1 cellular context compared by ENCODE assay signal in the genomic region with DNA sequence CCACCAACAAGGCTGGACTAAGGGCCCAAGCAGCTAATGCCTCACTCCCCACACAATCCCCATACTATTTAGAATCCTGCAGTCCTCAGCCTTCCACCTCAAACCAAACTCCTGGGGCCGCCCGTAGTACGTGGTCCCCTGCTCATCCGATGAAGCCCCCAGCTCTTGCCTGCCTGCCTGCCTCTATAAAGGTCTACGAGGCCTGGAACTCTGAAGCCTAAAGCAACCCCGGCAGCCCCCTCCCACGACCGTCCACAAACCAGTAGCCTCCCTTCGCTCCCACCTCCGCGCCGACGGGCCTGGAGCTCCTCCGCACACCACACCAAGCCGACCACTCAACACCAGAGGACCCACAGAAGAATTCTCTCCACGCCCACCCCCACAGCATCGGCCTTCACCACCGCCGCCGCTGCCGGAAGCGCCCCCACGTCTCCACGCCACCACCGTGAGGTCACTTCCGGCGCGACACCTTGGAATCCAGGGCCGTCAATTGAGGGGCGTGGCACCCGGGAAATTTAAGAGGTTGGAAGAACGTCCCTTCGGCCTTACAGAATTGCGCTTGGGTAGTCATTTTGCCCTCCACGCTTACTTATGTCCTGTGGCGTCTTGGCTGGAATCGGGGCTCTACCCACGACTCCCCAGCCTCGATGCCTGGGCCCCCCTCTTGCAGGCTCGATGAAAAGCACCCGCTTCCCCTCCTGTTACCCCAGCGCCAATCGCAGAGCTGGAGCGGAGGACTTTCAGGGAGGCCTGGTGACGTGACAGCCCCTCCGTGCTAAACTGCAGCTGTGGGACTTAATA.
TF ChIP-seq lines count a peak whose summit lies in the region.

A gene with protein sequence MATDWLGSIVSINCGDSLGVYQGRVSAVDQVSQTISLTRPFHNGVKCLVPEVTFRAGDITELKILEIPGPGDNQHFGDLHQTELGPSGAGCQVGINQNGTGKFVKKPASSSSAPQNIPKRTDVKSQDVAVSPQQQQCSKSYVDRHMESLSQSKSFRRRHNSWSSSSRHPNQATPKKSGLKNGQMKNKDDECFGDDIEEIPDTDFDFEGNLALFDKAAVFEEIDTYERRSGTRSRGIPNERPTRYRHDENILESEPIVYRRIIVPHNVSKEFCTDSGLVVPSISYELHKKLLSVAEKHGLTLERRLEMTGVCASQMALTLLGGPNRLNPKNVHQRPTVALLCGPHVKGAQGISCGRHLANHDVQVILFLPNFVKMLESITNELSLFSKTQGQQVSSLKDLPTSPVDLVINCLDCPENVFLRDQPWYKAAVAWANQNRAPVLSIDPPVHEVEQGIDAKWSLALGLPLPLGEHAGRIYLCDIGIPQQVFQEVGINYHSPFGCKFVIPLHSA (minus strand): TSS at position 428 of the 801 bp plus-strand sequence. CDS start 20,900 bp downstream, outside the sequence.

TF ChIP-seq in K562, 482 proteins besides CTCF, POLR2A, EP300 and RAD21 (continued from another document and continues in another):
- TF ChIP-seq, protein P1, sequence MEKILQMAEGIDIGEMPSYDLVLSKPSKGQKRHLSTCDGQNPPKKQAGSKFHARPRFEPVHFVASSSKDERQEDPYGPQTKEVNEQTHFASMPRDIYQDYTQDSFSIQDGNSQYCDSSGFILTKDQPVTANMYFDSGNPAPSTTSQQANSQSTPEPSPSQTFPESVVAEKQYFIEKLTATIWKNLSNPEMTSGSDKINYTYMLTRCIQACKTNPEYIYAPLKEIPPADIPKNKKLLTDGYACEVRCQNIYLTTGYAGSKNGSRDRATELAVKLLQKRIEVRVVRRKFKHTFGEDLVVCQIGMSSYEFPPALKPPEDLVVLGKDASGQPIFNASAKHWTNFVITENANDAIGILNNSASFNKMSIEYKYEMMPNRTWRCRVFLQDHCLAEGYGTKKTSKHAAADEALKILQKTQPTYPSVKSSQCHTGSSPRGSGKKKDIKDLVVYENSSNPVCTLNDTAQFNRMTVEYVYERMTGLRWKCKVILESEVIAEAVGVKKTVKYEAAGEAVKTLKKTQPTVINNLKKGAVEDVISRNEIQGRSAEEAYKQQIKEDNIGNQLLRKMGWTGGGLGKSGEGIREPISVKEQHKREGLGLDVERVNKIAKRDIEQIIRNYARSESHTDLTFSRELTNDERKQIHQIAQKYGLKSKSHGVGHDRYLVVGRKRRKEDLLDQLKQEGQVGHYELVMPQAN (IDR thresholded peaks at IDR 0.05; ENCODE audit: borderline replicate concordance), result peak; percentile 95
- peak; percentile 81 for TF ChIP-seq ATF1 (CRISPR knock-in tag; IDR thresholded peaks at IDR 0.05)
- peak; percentile 98 for TF ChIP-seq ATF1 (tag; IDR thresholded peaks at IDR 0.05)
- TF ChIP-seq ZBTB1 (CRISPR knock-in tag; IDR thresholded peaks at IDR 0.05; ENCODE audit: borderline replicate concordance, low read depth), result no peak
- no peak for TF ChIP-seq ZNF133 (CRISPR knock-in tag; IDR thresholded peaks at IDR 0.05)
- no peak for TF ChIP-seq ZNF699 (CRISPR knock-in tag; IDR thresholded peaks at IDR 0.05; ENCODE audit: insufficient replicate concordance)
- TF ChIP-seq, protein P2, sequence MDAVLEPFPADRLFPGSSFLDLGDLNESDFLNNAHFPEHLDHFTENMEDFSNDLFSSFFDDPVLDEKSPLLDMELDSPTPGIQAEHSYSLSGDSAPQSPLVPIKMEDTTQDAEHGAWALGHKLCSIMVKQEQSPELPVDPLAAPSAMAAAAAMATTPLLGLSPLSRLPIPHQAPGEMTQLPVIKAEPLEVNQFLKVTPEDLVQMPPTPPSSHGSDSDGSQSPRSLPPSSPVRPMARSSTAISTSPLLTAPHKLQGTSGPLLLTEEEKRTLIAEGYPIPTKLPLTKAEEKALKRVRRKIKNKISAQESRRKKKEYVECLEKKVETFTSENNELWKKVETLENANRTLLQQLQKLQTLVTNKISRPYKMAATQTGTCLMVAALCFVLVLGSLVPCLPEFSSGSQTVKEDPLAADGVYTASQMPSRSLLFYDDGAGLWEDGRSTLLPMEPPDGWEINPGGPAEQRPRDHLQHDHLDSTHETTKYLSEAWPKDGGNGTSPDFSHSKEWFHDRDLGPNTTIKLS (IDR thresholded peaks at IDR 0.05; ENCODE audit: borderline replicate concordance, low read depth), result peak; percentile 93
- no peak for TF ChIP-seq WHSC1 (IDR thresholded peaks at IDR 0.05; ENCODE audit: low read length)
- TF ChIP-seq, protein P3, sequence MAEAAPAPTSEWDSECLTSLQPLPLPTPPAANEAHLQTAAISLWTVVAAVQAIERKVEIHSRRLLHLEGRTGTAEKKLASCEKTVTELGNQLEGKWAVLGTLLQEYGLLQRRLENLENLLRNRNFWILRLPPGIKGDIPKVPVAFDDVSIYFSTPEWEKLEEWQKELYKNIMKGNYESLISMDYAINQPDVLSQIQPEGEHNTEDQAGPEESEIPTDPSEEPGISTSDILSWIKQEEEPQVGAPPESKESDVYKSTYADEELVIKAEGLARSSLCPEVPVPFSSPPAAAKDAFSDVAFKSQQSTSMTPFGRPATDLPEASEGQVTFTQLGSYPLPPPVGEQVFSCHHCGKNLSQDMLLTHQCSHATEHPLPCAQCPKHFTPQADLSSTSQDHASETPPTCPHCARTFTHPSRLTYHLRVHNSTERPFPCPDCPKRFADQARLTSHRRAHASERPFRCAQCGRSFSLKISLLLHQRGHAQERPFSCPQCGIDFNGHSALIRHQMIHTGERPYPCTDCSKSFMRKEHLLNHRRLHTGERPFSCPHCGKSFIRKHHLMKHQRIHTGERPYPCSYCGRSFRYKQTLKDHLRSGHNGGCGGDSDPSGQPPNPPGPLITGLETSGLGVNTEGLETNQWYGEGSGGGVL (CRISPR knock-in tag; IDR thresholded peaks at IDR 0.05), result no peak
- no peak for TF ChIP-seq SP2 (IDR thresholded peaks at IDR 0.05; ENCODE audit: extremely low read depth, low read depth, low read length, poor library complexity, severe bottlenecking)
- TF ChIP-seq, protein P4, sequence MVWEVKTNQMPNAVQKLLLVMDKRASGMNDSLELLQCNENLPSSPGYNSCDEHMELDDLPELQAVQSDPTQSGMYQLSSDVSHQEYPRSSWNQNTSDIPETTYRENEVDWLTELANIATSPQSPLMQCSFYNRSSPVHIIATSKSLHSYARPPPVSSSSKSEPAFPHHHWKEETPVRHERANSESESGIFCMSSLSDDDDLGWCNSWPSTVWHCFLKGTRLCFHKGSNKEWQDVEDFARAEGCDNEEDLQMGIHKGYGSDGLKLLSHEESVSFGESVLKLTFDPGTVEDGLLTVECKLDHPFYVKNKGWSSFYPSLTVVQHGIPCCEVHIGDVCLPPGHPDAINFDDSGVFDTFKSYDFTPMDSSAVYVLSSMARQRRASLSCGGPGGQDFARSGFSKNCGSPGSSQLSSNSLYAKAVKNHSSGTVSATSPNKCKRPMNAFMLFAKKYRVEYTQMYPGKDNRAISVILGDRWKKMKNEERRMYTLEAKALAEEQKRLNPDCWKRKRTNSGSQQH (CRISPR knock-in tag; IDR thresholded peaks at IDR 0.05), result peak; percentile 82
- TF ChIP-seq CREBBP (IDR thresholded peaks at IDR 0.05; ENCODE audit: low read depth, low read length), result no peak
- TF ChIP-seq, protein P5, sequence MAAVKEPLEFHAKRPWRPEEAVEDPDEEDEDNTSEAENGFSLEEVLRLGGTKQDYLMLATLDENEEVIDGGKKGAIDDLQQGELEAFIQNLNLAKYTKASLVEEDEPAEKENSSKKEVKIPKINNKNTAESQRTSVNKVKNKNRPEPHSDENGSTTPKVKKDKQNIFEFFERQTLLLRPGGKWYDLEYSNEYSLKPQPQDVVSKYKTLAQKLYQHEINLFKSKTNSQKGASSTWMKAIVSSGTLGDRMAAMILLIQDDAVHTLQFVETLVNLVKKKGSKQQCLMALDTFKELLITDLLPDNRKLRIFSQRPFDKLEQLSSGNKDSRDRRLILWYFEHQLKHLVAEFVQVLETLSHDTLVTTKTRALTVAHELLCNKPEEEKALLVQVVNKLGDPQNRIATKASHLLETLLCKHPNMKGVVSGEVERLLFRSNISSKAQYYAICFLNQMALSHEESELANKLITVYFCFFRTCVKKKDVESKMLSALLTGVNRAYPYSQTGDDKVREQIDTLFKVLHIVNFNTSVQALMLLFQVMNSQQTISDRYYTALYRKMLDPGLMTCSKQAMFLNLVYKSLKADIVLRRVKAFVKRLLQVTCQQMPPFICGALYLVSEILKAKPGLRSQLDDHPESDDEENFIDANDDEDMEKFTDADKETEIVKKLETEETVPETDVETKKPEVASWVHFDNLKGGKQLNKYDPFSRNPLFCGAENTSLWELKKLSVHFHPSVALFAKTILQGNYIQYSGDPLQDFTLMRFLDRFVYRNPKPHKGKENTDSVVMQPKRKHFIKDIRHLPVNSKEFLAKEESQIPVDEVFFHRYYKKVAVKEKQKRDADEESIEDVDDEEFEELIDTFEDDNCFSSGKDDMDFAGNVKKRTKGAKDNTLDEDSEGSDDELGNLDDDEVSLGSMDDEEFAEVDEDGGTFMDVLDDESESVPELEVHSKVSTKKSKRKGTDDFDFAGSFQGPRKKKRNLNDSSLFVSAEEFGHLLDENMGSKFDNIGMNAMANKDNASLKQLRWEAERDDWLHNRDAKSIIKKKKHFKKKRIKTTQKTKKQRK (IDR thresholded peaks at IDR 0.05; ENCODE audit: borderline replicate concordance, low read depth, low read length), result no peak
- TF ChIP-seq, protein P6, sequence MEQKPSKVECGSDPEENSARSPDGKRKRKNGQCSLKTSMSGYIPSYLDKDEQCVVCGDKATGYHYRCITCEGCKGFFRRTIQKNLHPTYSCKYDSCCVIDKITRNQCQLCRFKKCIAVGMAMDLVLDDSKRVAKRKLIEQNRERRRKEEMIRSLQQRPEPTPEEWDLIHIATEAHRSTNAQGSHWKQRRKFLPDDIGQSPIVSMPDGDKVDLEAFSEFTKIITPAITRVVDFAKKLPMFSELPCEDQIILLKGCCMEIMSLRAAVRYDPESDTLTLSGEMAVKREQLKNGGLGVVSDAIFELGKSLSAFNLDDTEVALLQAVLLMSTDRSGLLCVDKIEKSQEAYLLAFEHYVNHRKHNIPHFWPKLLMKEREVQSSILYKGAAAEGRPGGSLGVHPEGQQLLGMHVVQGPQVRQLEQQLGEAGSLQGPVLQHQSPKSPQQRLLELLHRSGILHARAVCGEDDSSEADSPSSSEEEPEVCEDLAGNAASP (IDR thresholded peaks at IDR 0.05), result no peak
- TF ChIP-seq TAF1 (IDR thresholded peaks at IDR 0.05; ENCODE audit: control insufficient read depth, extremely low read depth, insufficient read depth, low read length, severe bottlenecking), result peak; percentile 65
- TF ChIP-seq NFE2 (IDR thresholded peaks at IDR 0.05; ENCODE audit: low read depth), result no peak
- TF ChIP-seq CREB1 (IDR thresholded peaks at IDR 0.05), result peak; percentile 95
- peak; percentile 98 for TF ChIP-seq CREB1 (CRISPR knock-in tag; IDR thresholded peaks at IDR 0.05)
- peak; percentile 66; the same call in 1 of the 2 replicates for TF ChIP-seq TAF7 (tag; IDR thresholded peaks at IDR 0.05)
- peak; percentile 63 for TF ChIP-seq NR2C1 (IDR thresholded peaks at IDR 0.05)
- no peak for TF ChIP-seq NR2C1 (tag; IDR thresholded peaks at IDR 0.05)
- TF ChIP-seq TRIM24 (IDR thresholded peaks at IDR 0.05), result no peak
- TF ChIP-seq TCF3 (CRISPR knock-in tag; IDR thresholded peaks at IDR 0.05), result no peak
- no peak for TF ChIP-seq ZC3H11A (IDR thresholded peaks at IDR 0.05; ENCODE audit: low read depth, low read length)
- TF ChIP-seq NRF1 (conservative IDR thresholded peaks at IDR 0.05 in 1 of 2, IDR thresholded peaks at IDR 0.05 in 1 of 2), result peak in 1 of 2 experiments; percentile 26; a peak in 1 of 4 replicates
- no peak for TF ChIP-seq MED1 (CRISPR knock-in tag; IDR thresholded peaks at IDR 0.05; ENCODE audit: borderline replicate concordance)
- TF ChIP-seq, protein P7, sequence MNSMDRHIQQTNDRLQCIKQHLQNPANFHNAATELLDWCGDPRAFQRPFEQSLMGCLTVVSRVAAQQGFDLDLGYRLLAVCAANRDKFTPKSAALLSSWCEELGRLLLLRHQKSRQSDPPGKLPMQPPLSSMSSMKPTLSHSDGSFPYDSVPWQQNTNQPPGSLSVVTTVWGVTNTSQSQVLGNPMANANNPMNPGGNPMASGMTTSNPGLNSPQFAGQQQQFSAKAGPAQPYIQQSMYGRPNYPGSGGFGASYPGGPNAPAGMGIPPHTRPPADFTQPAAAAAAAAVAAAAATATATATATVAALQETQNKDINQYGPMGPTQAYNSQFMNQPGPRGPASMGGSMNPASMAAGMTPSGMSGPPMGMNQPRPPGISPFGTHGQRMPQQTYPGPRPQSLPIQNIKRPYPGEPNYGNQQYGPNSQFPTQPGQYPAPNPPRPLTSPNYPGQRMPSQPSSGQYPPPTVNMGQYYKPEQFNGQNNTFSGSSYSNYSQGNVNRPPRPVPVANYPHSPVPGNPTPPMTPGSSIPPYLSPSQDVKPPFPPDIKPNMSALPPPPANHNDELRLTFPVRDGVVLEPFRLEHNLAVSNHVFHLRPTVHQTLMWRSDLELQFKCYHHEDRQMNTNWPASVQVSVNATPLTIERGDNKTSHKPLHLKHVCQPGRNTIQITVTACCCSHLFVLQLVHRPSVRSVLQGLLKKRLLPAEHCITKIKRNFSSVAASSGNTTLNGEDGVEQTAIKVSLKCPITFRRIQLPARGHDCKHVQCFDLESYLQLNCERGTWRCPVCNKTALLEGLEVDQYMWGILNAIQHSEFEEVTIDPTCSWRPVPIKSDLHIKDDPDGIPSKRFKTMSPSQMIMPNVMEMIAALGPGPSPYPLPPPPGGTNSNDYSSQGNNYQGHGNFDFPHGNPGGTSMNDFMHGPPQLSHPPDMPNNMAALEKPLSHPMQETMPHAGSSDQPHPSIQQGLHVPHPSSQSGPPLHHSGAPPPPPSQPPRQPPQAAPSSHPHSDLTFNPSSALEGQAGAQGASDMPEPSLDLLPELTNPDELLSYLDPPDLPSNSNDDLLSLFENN (IDR thresholded peaks at IDR 0.05; ENCODE audit: low read depth in 2 of 2, low read length in 2 of 2), result no peak
- TF ChIP-seq CAMTA2 (CRISPR knock-in tag; conservative IDR thresholded peaks at IDR 0.05), result no peak
- TF ChIP-seq, protein P8, sequence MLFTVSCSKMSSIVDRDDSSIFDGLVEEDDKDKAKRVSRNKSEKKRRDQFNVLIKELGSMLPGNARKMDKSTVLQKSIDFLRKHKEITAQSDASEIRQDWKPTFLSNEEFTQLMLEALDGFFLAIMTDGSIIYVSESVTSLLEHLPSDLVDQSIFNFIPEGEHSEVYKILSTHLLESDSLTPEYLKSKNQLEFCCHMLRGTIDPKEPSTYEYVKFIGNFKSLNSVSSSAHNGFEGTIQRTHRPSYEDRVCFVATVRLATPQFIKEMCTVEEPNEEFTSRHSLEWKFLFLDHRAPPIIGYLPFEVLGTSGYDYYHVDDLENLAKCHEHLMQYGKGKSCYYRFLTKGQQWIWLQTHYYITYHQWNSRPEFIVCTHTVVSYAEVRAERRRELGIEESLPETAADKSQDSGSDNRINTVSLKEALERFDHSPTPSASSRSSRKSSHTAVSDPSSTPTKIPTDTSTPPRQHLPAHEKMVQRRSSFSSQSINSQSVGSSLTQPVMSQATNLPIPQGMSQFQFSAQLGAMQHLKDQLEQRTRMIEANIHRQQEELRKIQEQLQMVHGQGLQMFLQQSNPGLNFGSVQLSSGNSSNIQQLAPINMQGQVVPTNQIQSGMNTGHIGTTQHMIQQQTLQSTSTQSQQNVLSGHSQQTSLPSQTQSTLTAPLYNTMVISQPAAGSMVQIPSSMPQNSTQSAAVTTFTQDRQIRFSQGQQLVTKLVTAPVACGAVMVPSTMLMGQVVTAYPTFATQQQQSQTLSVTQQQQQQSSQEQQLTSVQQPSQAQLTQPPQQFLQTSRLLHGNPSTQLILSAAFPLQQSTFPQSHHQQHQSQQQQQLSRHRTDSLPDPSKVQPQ (CRISPR knock-in tag; IDR thresholded peaks at IDR 0.05; ENCODE audit: borderline replicate concordance), result no peak
- TF ChIP-seq, protein P9, sequence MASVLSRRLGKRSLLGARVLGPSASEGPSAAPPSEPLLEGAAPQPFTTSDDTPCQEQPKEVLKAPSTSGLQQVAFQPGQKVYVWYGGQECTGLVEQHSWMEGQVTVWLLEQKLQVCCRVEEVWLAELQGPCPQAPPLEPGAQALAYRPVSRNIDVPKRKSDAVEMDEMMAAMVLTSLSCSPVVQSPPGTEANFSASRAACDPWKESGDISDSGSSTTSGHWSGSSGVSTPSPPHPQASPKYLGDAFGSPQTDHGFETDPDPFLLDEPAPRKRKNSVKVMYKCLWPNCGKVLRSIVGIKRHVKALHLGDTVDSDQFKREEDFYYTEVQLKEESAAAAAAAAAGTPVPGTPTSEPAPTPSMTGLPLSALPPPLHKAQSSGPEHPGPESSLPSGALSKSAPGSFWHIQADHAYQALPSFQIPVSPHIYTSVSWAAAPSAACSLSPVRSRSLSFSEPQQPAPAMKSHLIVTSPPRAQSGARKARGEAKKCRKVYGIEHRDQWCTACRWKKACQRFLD (CRISPR knock-in tag; IDR thresholded peaks at IDR 0.05), result no peak
